In genomic region chr9:130414910-130415746, GRCh38 we compare ENCODE assay signal across 16 cellular contexts. TPM values are rescaled to one million over a fixed set of nuclear protein-coding genes. Genes with fewer than 3 reads are reported as not detected.
"Had no signal": no experiment of that assay in that cellular context is flagged by ENCODE, and none has a peak within 500 bp of the region (broad histone marks: within the 10 kb centered on the region; RNA-seq: fewer than 3 reads in every experiment).

No MANE protein-coding gene starts in this region.

- FAIRE-seq: endothelial cell of umbilical vein, frontal cortex, kidney had no signal

- H3K36me3 ChIP-seq: right atrium auricular region had no signal

- ATAC-seq: activated T-helper 17 cell treated with anti-CD3 and anti-CD28 coated beads, Interleukin-2, amount 50 U/mL, for 72 hours; naive thymus-derived CD8-positive, alpha-beta T cell; stimulated activated memory B cell treated with anti-CD40 and anti-IgM and Interleukin-4, amounts not matched to agents 10 μg/mL and 1 μg/mL and 100 μg/mL, for 72 hours had no signal

- H3K4me3 ChIP-seq: coronary artery, right atrium auricular region, smooth muscle cell had no signal

- DNase-seq: activated B cell treated with CpG ODN at 0.5 μM for 24 hours; activated CD4-positive, alpha-beta T cell treated with anti-CD3 and anti-CD28 coated beads, Interleukin-2, amount 50 U/mL, for 1 hour; activated naive CD4-positive, alpha-beta T cell treated with anti-CD3 and anti-CD28 coated beads, Interleukin-2, amount 10 ng/mL, durations not matched to agents 7 days and 5 days; activated T-cell treated with anti-CD3 and anti-CD28 coated beads for 4 hours; caudate nucleus; effector CD4-positive, alpha-beta T cell; kidney; midbrain; naive thymus-derived CD8-positive, alpha-beta T cell had no signal

- H3K4me1 ChIP-seq: right atrium auricular region had no signal

- H3K9me3 ChIP-seq: right atrium auricular region had no signal

- H3K4me2 ChIP-seq: smooth muscle cell had no signal

- H3K27ac ChIP-seq: coronary artery, right atrium auricular region had no signal

- H3K27me3 ChIP-seq: right atrium auricular region had no signal

RNA-seq across cellular contexts. Expression of gene ASS1, which starts 29.6 kb away (rescaled TPM):
- polyA plus RNA-seq: naive thymus-derived CD8-positive, alpha-beta T cell had no signal
